In genomic region chr16:5412721-5413120, GRCh38 we compare ENCODE assay signal across 21 cellular contexts.
DNase-seq lines count a peak whose midpoint lies in the region; ATAC-seq and FAIRE-seq lines count a peak whose summit lies in the region.
"Had no signal": no experiment of that assay in that cellular context is flagged by ENCODE, and none has a peak within 500 bp of the region (broad histone marks: within the 10 kb centered on the region; RNA-seq: fewer than 3 reads in every experiment).

No MANE protein-coding gene starts in this region.

- H3K4me2 ChIP-seq in GM23248 (ENCODE audit: unreplicated experiment) = no peak overlapping the region

- WGBS in small intestine, 3 donors = 38 to 45% (median 42%) methylated on average over 11 of the region's 11 CpGs
- WGBS in GM23248 (ENCODE audit: low coverage in 1 of 2, low lambda C conversion rate in 2 of 2, missing lambda C conversion rate in 2 of 2), 2 experiments = 8 to 11% methylated on average over 11 of the region's 11 CpGs

- H3K27ac ChIP-seq in small intestine (ENCODE audit: low read depth in 1 of 2, low read length in 1 of 2) (no peak overlapping the region), GM23248 (no peak overlapping the region)
- H3K27ac ChIP-seq: 22Rv1, cardiac muscle cell had no signal

- in situ Hi-C loops in GM23248 (cut with MboI) = no loop called here

- H3K9me3 ChIP-seq in small intestine (ENCODE audit: control insufficient read depth, low read depth) (no peaks in the 10 kb centered on the region), GM23248 (ENCODE audit: low read depth) (no peaks in the 10 kb centered on the region)

- intact Hi-C loops in posterior cingulate gyrus (cut with DNase I) = no loop called here

- H3K36me3 ChIP-seq in small intestine (ENCODE audit: control insufficient read depth in 2 of 2, insufficient read depth in 2 of 2, low read length in 2 of 2) = no peaks in the 10 kb centered on the region
- no peaks in the 10 kb centered on the region for H3K36me3 ChIP-seq in GM23248 (ENCODE audit: low read depth)
- H3K36me3 ChIP-seq: cardiac muscle cell had no signal

- H3K27me3 ChIP-seq in small intestine (ENCODE audit: control insufficient read depth in 2 of 2, insufficient read depth in 2 of 2, low read length in 2 of 2) (no peaks in the 10 kb centered on the region), GM23248 (replicated peaks; ENCODE audit: insufficient read depth) (no peaks in the 10 kb centered on the region)

- no peaks in the 10 kb centered on the region for H3K9me2 ChIP-seq in GM23248 (ENCODE audit: insufficient read depth)

- FAIRE-seq in small intestine (lab: Jason Lieb, UNC) = no peak

- H4K20me1 ChIP-seq in GM23248 (ENCODE audit: insufficient read depth) = no peaks in the 10 kb centered on the region

- H3K4me1 ChIP-seq in small intestine (ENCODE audit: control insufficient read depth in 2 of 2, insufficient read depth in 1 of 2, low read depth in 1 of 2, low read length in 1 of 2) (no peaks in the 10 kb centered on the region), GM23248 (ENCODE audit: insufficient read depth) (no peaks in the 10 kb centered on the region)

- no peak overlapping the region for H3K4me3 ChIP-seq in small intestine (ENCODE audit: low read depth in 1 of 2, low read length in 2 of 2)
- H3K4me3 ChIP-seq in GM23248 = no peak overlapping the region
- H3K4me3 ChIP-seq: cardiac muscle cell had no signal

- no peak overlapping the region for H3K9ac ChIP-seq in GM23248

- no peaks in the 10 kb centered on the region for H3K79me2 ChIP-seq in GM23248 (ENCODE audit: insufficient read depth)

- H2AFZ ChIP-seq in GM23248 = no peak overlapping the region

- no peaks in the 10 kb centered on the region for H3F3A ChIP-seq in GM23248 (ENCODE audit: insufficient read depth)

- DNase-seq in NCI-H187 (lab: John Stamatoyannopoulos, UW) (peak; percentile 11 to 12), NCI-H187 treated with DMSO at 0.1 percent for 48 hours (lab: John Stamatoyannopoulos, UW) (no peak), SK-N-DZ (ENCODE audit: low spot score) (peak; percentile 40), iPS DF 4.7 (ENCODE audit: extremely low read depth, low spot score) (peak; percentile 38), posterior cingulate gyrus (peak in 6 of 10 donors; percentile 9 to 87 (median 40)), small intestine (no peak), GM23248 (no peak)
- DNase-seq: activated naive CD4-positive, alpha-beta T cell; activated T-cell treated with anti-CD3 and anti-CD28 coated beads, Interleukin-2, amount 50 U/mL, for 4 hours; AML-193; amniotic stem cell; cortex of kidney; NCI-H1417 treated with DMSO at 0.1 percent for 48 hours; NCI-H2171; NCI-H524 treated with DMSO at 0.1 percent for 48 hours; stimulated activated CD4-positive, alpha-beta T cell treated with anti-CD3 and anti-CD28 coated beads, Interleukin-4, amount 100 ng/mL, for 4 hours; T1000; trophoblast cell had no signal

- ATAC-seq in HG03196 (IDR thresholded peaks at IDR 0.05; ENCODE audit: unreplicated experiment) = no peak
- ATAC-seq: activated T-cell treated with anti-CD3 and anti-CD28 coated beads, Interleukin-2, amount 50 U/mL, for 4 hours had no signal

Comparison
In these comparisons a context has a peak if more than half of its experiments do, and no peak if none do; other contexts are left out.
1. DNase-seq: peak in NCI-H187 (2 of 2), SK-N-DZ (single experiment), iPS DF 4.7 (single experiment) and posterior cingulate gyrus (6 of 10); none in NCI-H187 treated with DMSO at 0.1 percent for 48 hours (single experiment), small intestine (single experiment) and GM23248 (single experiment).